13 cellular contexts compared by ENCODE assay signal in genomic region chr3:178707632-178708031, GRCh38.
DNase-seq lines count a peak whose midpoint lies in the region; ATAC-seq and TF ChIP-seq lines count a peak whose summit lies in the region.
"Had no signal": no experiment of that assay in that cellular context is flagged by ENCODE, and none has a peak within 500 bp of the region (broad histone marks: within the 10 kb centered on the region; RNA-seq: fewer than 3 reads in every experiment).

No MANE protein-coding gene starts in this region.

- ATAC-seq in GM18907 (IDR thresholded peaks at IDR 0.05; ENCODE audit: unreplicated experiment) (peak; percentile 64), GM21447 (IDR thresholded peaks at IDR 0.05; ENCODE audit: unreplicated experiment) (peak; percentile 63), HG03280 (IDR thresholded peaks at IDR 0.05; ENCODE audit: unreplicated experiment) (peak; percentile 53), GM18517 (IDR thresholded peaks at IDR 0.05; ENCODE audit: unreplicated experiment) (no peak)
- ATAC-seq: gastroesophageal sphincter had no signal

- DNase-seq in fibroblast of peridontal ligament (ENCODE audit: extremely low read depth) (peak; percentile 55), GM20000 (ENCODE audit: low spot score) (no peak), AG08395 (ENCODE audit: low spot score) (no peak)
- DNase-seq: activated CD8-positive, alpha-beta memory T cell treated with anti-CD3 and anti-CD28 coated beads for 24 hours; activated gamma-delta T cell; effector CD8-positive, alpha-beta T cell; NCI-H2107; stomach had no signal

- no peak for TF ChIP-seq CTCF in GM20000 (IDR thresholded peaks at IDR 0.05; ENCODE audit: extremely low read depth, missing control alignments)
